ENCODE assay signal across 17 cellular contexts in genomic region chr20:9590189-9590588, GRCh38.
DNase-seq lines count a peak whose midpoint lies in the region; ATAC-seq and TF ChIP-seq lines count a peak whose summit lies in the region.
"Had no signal": no experiment of that assay in that cellular context is flagged by ENCODE, and none has a peak within 500 bp of the region (broad histone marks: within the 10 kb centered on the region; RNA-seq: fewer than 3 reads in every experiment).

No MANE protein-coding gene starts in this region.

- peaks cover 6% of the 10 kb centered on the region for H3K27me3 Mint-ChIP-seq in Caco-2 (ENCODE audit: insufficient read depth, unreplicated experiment)
- H3K27me3 Mint-ChIP-seq: brain had no signal

- CTCF ChIA-PET in Caco-2 (lab: Charles Lee), result no interaction called here

- TF ChIP-seq CTCF in cardiac fibroblast (IDR thresholded peaks at IDR 0.05; ENCODE audit: low read depth, low read length) (no peak), Caco-2 (IDR thresholded peaks at IDR 0.05; ENCODE audit: insufficient read depth in 1 of 2, low read depth in 1 of 2, low read length in 1 of 2, severe bottlenecking in 1 of 2, unreplicated experiment in 1 of 2) (no peak), right lobe of liver (IDR thresholded peaks at IDR 0.05) (no peak)

- intact Hi-C loops in Caco-2 (cut with micrococcal nuclease; ENCODE audit: unreplicated experiment), result no loop called here
- intact Hi-C loops in right lobe of liver (cut with DNase I), result no loop called here
- intact Hi-C loops in posterior cingulate gyrus (cut with DNase I), result no loop called here

- H3K27ac Mint-ChIP-seq in Caco-2 (ENCODE audit: unreplicated experiment), result no peak overlapping the region
- H3K27ac Mint-ChIP-seq: activated CD8-positive, alpha-beta T cell treated with anti-CD3 and anti-CD28 coated beads for 36 hours; brain; nephron progenitor cell had no signal

- H3K4me1 Mint-ChIP-seq in Caco-2 (ENCODE audit: low read depth, unreplicated experiment), result no peaks in the 10 kb centered on the region
- H3K4me1 Mint-ChIP-seq: nephron progenitor cell had no signal

- POLR2A ChIA-PET in Caco-2 (lab: Charles Lee), result no interaction called here

- TF ChIP-seq POLR2A in right lobe of liver (IDR thresholded peaks at IDR 0.05), result no peak

- H3K4me1 ChIP-seq in Caco-2 (peaks cover 6% of the 10 kb centered on the region; the same call in 1 of the 2 replicates), right lobe of liver (no peaks in the 10 kb centered on the region)
- H3K4me1 ChIP-seq: upper lobe of right lung had no signal

- H3K9me3 Mint-ChIP-seq in Caco-2 (ENCODE audit: unreplicated experiment), result peaks cover 17% of the 10 kb centered on the region
- H3K9me3 Mint-ChIP-seq: activated CD8-positive, alpha-beta T cell treated with anti-CD3 and anti-CD28 coated beads for 36 hours; brain; nephron progenitor cell had no signal

- H3K4me3 ChIP-seq in cardiac fibroblast (replicated peaks in 1 of 2; ENCODE audit: low read depth in 2 of 2, low read length in 2 of 2) (no peak overlapping the region), Caco-2 (ENCODE audit: low read depth, low read length) (no peak overlapping the region), right lobe of liver (no peak overlapping the region)
- H3K4me3 ChIP-seq: upper lobe of right lung had no signal

- no peaks in the 10 kb centered on the region for H3K36me3 Mint-ChIP-seq in Caco-2 (ENCODE audit: insufficient read depth, unreplicated experiment)

- BruUV-seq in Caco-2 (replicated peaks; lab: Mats Ljungman, UMichigan), result no TSS peak

- DNase-seq in ELR (ENCODE audit: low read depth) (peak; percentile 39), MV-4-11 (lab: John Stamatoyannopoulos, UW) (peak; percentile 11), cardiac fibroblast (ENCODE audit: low read depth in 2 of 2) (peak; percentile 7 to 44), mucosa of gallbladder (ENCODE audit: low spot score) (peak; percentile 38), Caco-2 (no peak), right lobe of liver (no peak), posterior cingulate gyrus (no peak)
- DNase-seq: activated CD8-positive, alpha-beta T cell treated with anti-CD3 and anti-CD28 coated beads for 36 hours; activated effector memory CD4-positive, alpha-beta T cell treated with Interleukin-2 at 50 U/mL for 16 hours; Kasumi-1; nephron progenitor cell; right cardiac atrium; stimulated activated CD4-positive, alpha-beta T cell treated with anti-CD3 and anti-CD28 coated beads, Interleukin-4, amount 100 ng/mL, for 1 hour; upper lobe of right lung had no signal

- H3K9me3 ChIP-seq in Caco-2 (peaks cover 11% of the 10 kb centered on the region; the same call in 1 of the 2 replicates), right lobe of liver (no peaks in the 10 kb centered on the region)
- H3K9me3 ChIP-seq: upper lobe of right lung had no signal

- H3K27ac ChIP-seq in right lobe of liver, result no peak overlapping the region
- H3K27ac ChIP-seq: C4-2B, upper lobe of right lung had no signal

- H3K27me3 ChIP-seq in Caco-2 (replicated peaks; ENCODE audit: control insufficient read depth, insufficient read depth, low read length), result no peaks in the 10 kb centered on the region
- no peaks in the 10 kb centered on the region for H3K27me3 ChIP-seq in right lobe of liver
- H3K27me3 ChIP-seq: upper lobe of right lung had no signal

- ATAC-seq in right lobe of liver, result no peak
- ATAC-seq: activated CD8-positive, alpha-beta T cell treated with anti-CD3 and anti-CD28 coated beads for 36 hours; HCT116; right cardiac atrium; upper lobe of right lung had no signal

- 36% methylated on average over 1 of the region's 1 CpG for WGBS in right lobe of liver (ENCODE audit: insufficient coverage, low coverage, low lambda C conversion rate, missing lambda C conversion rate)

- no peaks in the 10 kb centered on the region for H3K36me3 ChIP-seq in Caco-2 (ENCODE audit: control insufficient read depth, insufficient read depth, low read length)
- H3K36me3 ChIP-seq in right lobe of liver, result no peaks in the 10 kb centered on the region
- H3K36me3 ChIP-seq: upper lobe of right lung had no signal

- no peak overlapping the region for H3K4me3 Mint-ChIP-seq in Caco-2 (ENCODE audit: unreplicated experiment)
- H3K4me3 Mint-ChIP-seq: activated CD8-positive, alpha-beta T cell treated with anti-CD3 and anti-CD28 coated beads for 36 hours; brain; nephron progenitor cell had no signal

Comparison
In these comparisons a context has a peak if more than half of its experiments do, and no peak if none do; other contexts are left out.
1. DNase-seq: peak in ELR (single experiment), MV-4-11 (single experiment), cardiac fibroblast (2 of 2) and mucosa of gallbladder (single experiment); none in Caco-2 (0 of 2), right lobe of liver (0 of 3) and posterior cingulate gyrus (0 of 10).